In genomic region chr12:99389751-99390150, GRCh38 we compare ENCODE assay signal across 24 cellular contexts.
"Had no signal": no experiment of that assay in that cellular context is flagged by ENCODE, and none has a peak within 500 bp of the region (broad histone marks: within the 10 kb centered on the region; RNA-seq: fewer than 3 reads in every experiment).

No MANE protein-coding gene starts in this region.

- H3K4me1 Mint-ChIP-seq: IgD-negative memory B cell had no signal

- H3K9me3 ChIP-seq: Peyer's patch, SJSA1, SK-N-SH had no signal

- H3K9ac ChIP-seq: KMS-11, SK-N-SH had no signal

- H3K27ac Mint-ChIP-seq: IgD-negative memory B cell had no signal

- H3K4me3 Mint-ChIP-seq: IgD-negative memory B cell had no signal

- H3K36me3 Mint-ChIP-seq: IgD-negative memory B cell had no signal

- H3K4me3 ChIP-seq: K562, PC-9, Peyer's patch, SJSA1 had no signal

- H2AFZ ChIP-seq: PC-9 had no signal

- FAIRE-seq: HTR-8/SVneo, K562 had no signal

- H3K4me1 ChIP-seq: Peyer's patch, SJSA1 had no signal

- H3K9me3 Mint-ChIP-seq: IgD-negative memory B cell had no signal

- H3K27me3 ChIP-seq: Peyer's patch, SJSA1 had no signal

- H3K9me2 ChIP-seq: SK-N-SH had no signal

- DNase-seq: MV-4-11, NCI-H1048, NCI-H1105, NCI-H1436 treated with DMSO at 0.1 percent for 48 hours, NCI-H1694, NCI-H187 treated with DMSO at 0.1 percent for 48 hours, NCI-H2029 treated with DMSO at 0.1 percent for 48 hours, NCI-H2171 treated with DMSO at 0.1 percent for 48 hours, NCI-H345, NCI-H446 treated with DMSO at 0.1 percent for 48 hours, NCI-H510A treated with DMSO at 0.1 percent for 48 hours, NCI-H526, NCI-H748 treated with DMSO at 0.1 percent for 48 hours, OCI-M1, PC-9, Peyer's patch, SHP77 treated with DMSO at 0.1 percent for 48 hours, SK-N-SH had no signal

- H3K36me3 ChIP-seq: Peyer's patch, SJSA1 had no signal

- H3K4me2 ChIP-seq: KMS-11, PC-9, SK-N-SH had no signal

- H3K27ac ChIP-seq: HL-60, KMS-11, PC-9, Peyer's patch, SJSA1 had no signal
